Comparison of ENCODE assay signal across 3 cellular contexts in the genomic region with DNA sequence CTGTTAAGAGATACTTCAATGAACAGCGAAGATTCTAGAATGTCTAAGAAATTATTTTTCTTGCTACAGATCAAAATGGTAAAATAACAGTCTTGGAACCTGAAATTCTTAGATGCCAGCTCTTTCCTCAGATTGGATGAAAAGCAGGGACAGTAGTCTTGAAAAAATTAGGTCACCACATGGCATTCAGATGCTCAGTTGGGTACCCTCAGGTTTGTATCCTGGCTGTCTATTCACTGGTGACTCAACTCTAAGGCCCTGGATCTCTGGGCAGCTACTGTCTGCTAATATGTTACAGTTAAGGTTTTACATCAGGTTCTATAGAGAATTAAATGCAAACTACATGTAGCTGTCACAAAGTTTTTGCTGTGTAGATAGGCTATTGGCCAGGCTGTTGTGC.
TF ChIP-seq lines count a peak whose summit lies in the region.

No MANE protein-coding gene starts in this region.

TF ChIP-seq in SK-N-SH, 30 proteins besides CTCF, POLR2A, EP300 and RAD21:
- TF ChIP-seq FOSL2 (IDR thresholded peaks at IDR 0.05; ENCODE audit: borderline replicate concordance, low read depth), result no peak
- TF ChIP-seq, protein P1, sequence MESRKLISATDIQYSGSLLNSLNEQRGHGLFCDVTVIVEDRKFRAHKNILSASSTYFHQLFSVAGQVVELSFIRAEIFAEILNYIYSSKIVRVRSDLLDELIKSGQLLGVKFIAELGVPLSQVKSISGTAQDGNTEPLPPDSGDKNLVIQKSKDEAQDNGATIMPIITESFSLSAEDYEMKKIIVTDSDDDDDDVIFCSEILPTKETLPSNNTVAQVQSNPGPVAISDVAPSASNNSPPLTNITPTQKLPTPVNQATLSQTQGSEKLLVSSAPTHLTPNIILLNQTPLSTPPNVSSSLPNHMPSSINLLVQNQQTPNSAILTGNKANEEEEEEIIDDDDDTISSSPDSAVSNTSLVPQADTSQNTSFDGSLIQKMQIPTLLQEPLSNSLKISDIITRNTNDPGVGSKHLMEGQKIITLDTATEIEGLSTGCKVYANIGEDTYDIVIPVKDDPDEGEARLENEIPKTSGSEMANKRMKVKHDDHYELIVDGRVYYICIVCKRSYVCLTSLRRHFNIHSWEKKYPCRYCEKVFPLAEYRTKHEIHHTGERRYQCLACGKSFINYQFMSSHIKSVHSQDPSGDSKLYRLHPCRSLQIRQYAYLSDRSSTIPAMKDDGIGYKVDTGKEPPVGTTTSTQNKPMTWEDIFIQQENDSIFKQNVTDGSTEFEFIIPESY (IDR thresholded peaks at IDR 0.05; ENCODE audit: borderline replicate concordance, low read depth), result no peak
- TF ChIP-seq GATA2 (CRISPR knock-in tag; IDR thresholded peaks at IDR 0.05), result no peak
- 0 out of 2 replicates have a peak, but pooled peaks have one; percentile 8 for TF ChIP-seq TCF12 (IDR thresholded peaks at IDR 0.05)
- TF ChIP-seq TEAD4 (IDR thresholded peaks at IDR 0.05; ENCODE audit: borderline replicate concordance, insufficient read depth), result no peak

TF ChIP-seq in SK-N-SH treated with all-trans-retinoic acid at 6 μM for 48 hours, 23 proteins besides CTCF, POLR2A, EP300 and RAD21 (continued from another document):
- TF ChIP-seq ZNF565 (CRISPR knock-in tag; conservative IDR thresholded peaks at IDR 0.05; ENCODE audit: low read depth), result no peak
- TF ChIP-seq ESRRG (CRISPR knock-in tag; IDR thresholded peaks at IDR 0.05), result no peak
- no peak for TF ChIP-seq ARNTL (CRISPR knock-in tag; IDR thresholded peaks at IDR 0.05; ENCODE audit: borderline replicate concordance, low read depth)
- TF ChIP-seq, protein P2, sequence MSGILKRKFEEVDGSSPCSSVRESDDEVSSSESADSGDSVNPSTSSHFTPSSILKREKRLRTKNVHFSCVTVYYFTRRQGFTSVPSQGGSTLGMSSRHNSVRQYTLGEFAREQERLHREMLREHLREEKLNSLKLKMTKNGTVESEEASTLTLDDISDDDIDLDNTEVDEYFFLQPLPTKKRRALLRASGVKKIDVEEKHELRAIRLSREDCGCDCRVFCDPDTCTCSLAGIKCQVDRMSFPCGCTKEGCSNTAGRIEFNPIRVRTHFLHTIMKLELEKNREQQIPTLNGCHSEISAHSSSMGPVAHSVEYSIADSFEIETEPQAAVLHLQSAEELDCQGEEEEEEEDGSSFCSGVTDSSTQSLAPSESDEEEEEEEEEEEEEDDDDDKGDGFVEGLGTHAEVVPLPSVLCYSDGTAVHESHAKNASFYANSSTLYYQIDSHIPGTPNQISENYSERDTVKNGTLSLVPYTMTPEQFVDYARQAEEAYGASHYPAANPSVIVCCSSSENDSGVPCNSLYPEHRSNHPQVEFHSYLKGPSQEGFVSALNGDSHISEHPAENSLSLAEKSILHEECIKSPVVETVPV (CRISPR knock-in tag; IDR thresholded peaks at IDR 0.05), result no peak
- no peak for TF ChIP-seq ISL1 (CRISPR knock-in tag; IDR thresholded peaks at IDR 0.05)
- TF ChIP-seq, protein P3, sequence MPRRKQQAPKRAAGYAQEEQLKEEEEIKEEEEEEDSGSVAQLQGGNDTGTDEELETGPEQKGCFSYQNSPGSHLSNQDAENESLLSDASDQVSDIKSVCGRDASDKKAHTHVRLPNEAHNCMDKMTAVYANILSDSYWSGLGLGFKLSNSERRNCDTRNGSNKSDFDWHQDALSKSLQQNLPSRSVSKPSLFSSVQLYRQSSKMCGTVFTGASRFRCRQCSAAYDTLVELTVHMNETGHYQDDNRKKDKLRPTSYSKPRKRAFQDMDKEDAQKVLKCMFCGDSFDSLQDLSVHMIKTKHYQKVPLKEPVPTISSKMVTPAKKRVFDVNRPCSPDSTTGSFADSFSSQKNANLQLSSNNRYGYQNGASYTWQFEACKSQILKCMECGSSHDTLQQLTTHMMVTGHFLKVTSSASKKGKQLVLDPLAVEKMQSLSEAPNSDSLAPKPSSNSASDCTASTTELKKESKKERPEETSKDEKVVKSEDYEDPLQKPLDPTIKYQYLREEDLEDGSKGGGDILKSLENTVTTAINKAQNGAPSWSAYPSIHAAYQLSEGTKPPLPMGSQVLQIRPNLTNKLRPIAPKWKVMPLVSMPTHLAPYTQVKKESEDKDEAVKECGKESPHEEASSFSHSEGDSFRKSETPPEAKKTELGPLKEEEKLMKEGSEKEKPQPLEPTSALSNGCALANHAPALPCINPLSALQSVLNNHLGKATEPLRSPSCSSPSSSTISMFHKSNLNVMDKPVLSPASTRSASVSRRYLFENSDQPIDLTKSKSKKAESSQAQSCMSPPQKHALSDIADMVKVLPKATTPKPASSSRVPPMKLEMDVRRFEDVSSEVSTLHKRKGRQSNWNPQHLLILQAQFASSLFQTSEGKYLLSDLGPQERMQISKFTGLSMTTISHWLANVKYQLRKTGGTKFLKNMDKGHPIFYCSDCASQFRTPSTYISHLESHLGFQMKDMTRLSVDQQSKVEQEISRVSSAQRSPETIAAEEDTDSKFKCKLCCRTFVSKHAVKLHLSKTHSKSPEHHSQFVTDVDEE (CRISPR knock-in tag; IDR thresholded peaks at IDR 0.05), result no peak
- TF ChIP-seq BACH2 (CRISPR knock-in tag; IDR thresholded peaks at IDR 0.05; ENCODE audit: borderline replicate concordance), result no peak
- no peak for TF ChIP-seq RARB (CRISPR knock-in tag; IDR thresholded peaks at IDR 0.05)
- no peak for TF ChIP-seq OSR1 (CRISPR knock-in tag; IDR thresholded peaks at IDR 0.05)
- no peak for TF ChIP-seq ZNF8 (CRISPR knock-in tag; IDR thresholded peaks at IDR 0.05)
- TF ChIP-seq ZFP3 (CRISPR knock-in tag; IDR thresholded peaks at IDR 0.05), result no peak
- no peak for TF ChIP-seq TOX (CRISPR knock-in tag; IDR thresholded peaks at IDR 0.05; ENCODE audit: borderline replicate concordance)
- TF ChIP-seq, protein P4, sequence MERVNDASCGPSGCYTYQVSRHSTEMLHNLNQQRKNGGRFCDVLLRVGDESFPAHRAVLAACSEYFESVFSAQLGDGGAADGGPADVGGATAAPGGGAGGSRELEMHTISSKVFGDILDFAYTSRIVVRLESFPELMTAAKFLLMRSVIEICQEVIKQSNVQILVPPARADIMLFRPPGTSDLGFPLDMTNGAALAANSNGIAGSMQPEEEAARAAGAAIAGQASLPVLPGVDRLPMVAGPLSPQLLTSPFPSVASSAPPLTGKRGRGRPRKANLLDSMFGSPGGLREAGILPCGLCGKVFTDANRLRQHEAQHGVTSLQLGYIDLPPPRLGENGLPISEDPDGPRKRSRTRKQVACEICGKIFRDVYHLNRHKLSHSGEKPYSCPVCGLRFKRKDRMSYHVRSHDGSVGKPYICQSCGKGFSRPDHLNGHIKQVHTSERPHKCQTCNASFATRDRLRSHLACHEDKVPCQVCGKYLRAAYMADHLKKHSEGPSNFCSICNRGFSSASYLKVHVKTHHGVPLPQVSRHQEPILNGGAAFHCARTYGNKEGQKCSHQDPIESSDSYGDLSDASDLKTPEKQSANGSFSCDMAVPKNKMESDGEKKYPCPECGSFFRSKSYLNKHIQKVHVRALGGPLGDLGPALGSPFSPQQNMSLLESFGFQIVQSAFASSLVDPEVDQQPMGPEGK (CRISPR knock-in tag; IDR thresholded peaks at IDR 0.05; ENCODE audit: borderline replicate concordance), result no peak
- TF ChIP-seq CSDC2 (CRISPR knock-in tag; IDR thresholded peaks at IDR 0.05), result no peak
TF ChIP-seq in SK-N-SH treated with all-trans-retinoic acid at 6 μM for 48 hours: peak in this region for 0.

TF ChIP-seq in H1, 55 proteins besides CTCF, POLR2A, EP300 and RAD21:
- TF ChIP-seq BRCA1 (IDR thresholded peaks at IDR 0.05; ENCODE audit: low read depth, low read length), result no peak
- TF ChIP-seq, protein P5, sequence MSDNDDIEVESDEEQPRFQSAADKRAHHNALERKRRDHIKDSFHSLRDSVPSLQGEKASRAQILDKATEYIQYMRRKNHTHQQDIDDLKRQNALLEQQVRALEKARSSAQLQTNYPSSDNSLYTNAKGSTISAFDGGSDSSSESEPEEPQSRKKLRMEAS (IDR thresholded peaks at IDR 0.05), result no peak
- TF ChIP-seq SP2 (IDR thresholded peaks at IDR 0.05; ENCODE audit: low read length), result no peak
- TF ChIP-seq ASH2L (IDR thresholded peaks at IDR 0.05; ENCODE audit: low read length), result no peak
- no peak for TF ChIP-seq POU5F1 (IDR thresholded peaks at IDR 0.05; ENCODE audit: low read depth, low read length)
- no peak for TF ChIP-seq NANOG (IDR thresholded peaks at IDR 0.05; ENCODE audit: insufficient read depth, low read depth, low read length, poor library complexity, severe bottlenecking)
